8 cellular contexts compared by ENCODE assay signal in genomic region chr3:48130321-48130881, GRCh38. TPM values are rescaled to one million over a fixed set of nuclear protein-coding genes. Genes with fewer than 3 reads are reported as not detected.
A peak's percentile ranks its signal among the peaks of the same experiment; 100 is the strongest.
DNase-seq lines count a peak whose midpoint lies in the region; ATAC-seq, FAIRE-seq and TF ChIP-seq lines count a peak whose summit lies in the region.

No MANE protein-coding gene starts in this region.

- no peaks in the 10 kb centered on the region for H3K36me3 ChIP-seq in K562 (ENCODE audit: control insufficient read depth, insufficient read depth, low read length)
- H3K36me3 ChIP-seq in kidney (ENCODE audit: control insufficient read depth in 1 of 2, insufficient read depth in 2 of 2, low read length in 2 of 2), result no peaks in the 10 kb centered on the region

- TF ChIP-seq POLR2A in K562 (conservative IDR thresholded peaks at IDR 0.05), result no peak

- 19% methylated on average over 8 of the region's 8 CpGs for WGBS in K562 (ENCODE audit: insufficient coverage, low coverage, missing lambda C conversion rate)

- no TSS peak for BruUV-seq in K562 (replicated peaks; lab: Mats Ljungman, UMichigan)

- H2AFZ ChIP-seq in K562 (ENCODE audit: low read depth, low read length), result peak overlapping the region; percentile 35; the same call in 1 of the 2 replicates

- H3K27me3 ChIP-seq in K562 (ENCODE audit: control insufficient read depth in 2 of 2, insufficient read depth in 2 of 2, low read length in 2 of 2), result peaks cover 8 to 28% of the 10 kb centered on the region in 2 experiments

- no peak for TF ChIP-seq EP300 in K562 (IDR thresholded peaks at IDR 0.05; ENCODE audit: low read length)

- peak; percentile 75 for DNase-seq in EL
- peak in 1 of 4 experiments; percentile 32 for DNase-seq in K562 (ENCODE audit: extremely low read depth in 1 of 4, low spot score in 3 of 4)
- peak; percentile 96 for DNase-seq in kidney
- DNase-seq in sciatic nerve (ENCODE audit: low spot score), result peak; percentile 84
- DNase-seq in NCI-H2227 treated with DMSO at 0.1 percent for 48 hours (lab: John Stamatoyannopoulos, UW), result no peak
- no peak for DNase-seq in activated CD4-positive, CD25-positive, alpha-beta regulatory T cell treated with anti-CD3 and anti-CD28 coated beads, Interleukin-2, amount 50 U/mL, for 72 hours
- DNase-seq in activated CD4-positive, alpha-beta T cell treated with anti-CD3 and anti-CD28 coated beads for 4 hours, result no peak

- TF ChIP-seq RAD21 in K562 (CRISPR knock-in tag; conservative IDR thresholded peaks at IDR 0.05 in 1 of 2, IDR thresholded peaks at IDR 0.05 in 1 of 2), result no peak

- no peaks in the 10 kb centered on the region for H3K9me1 ChIP-seq in K562 (ENCODE audit: control insufficient read depth, insufficient read depth, low read length)

- no peaks in the 10 kb centered on the region for H3K79me2 ChIP-seq in K562 (ENCODE audit: control insufficient read depth, insufficient read depth, low read length)

- POLR2A ChIA-PET in K562 (lab: Yijun Ruan, JAX), result interaction anchor here (0.6 kb wide), 1 partner anchor 293 kb away, joined by 3 read pairs; no protein-coding TSS in a partner anchor

- no peak overlapping the region for H3K4me2 ChIP-seq in K562 (ENCODE audit: insufficient read depth, low read length)

- H3K9ac ChIP-seq in K562 (ENCODE audit: insufficient read depth in 1 of 2, low read depth in 2 of 2, low read length in 2 of 2) (0 out of 4 replicates have a peak overlapping the region, but pooled peaks of 1 of the 2 experiments have one; percentile 21), kidney (ENCODE audit: low read length in 2 of 2) (peak overlapping the region; percentile 9 to 51)

- intact Hi-C loops in K562 (cut with micrococcal nuclease), result no loop called here
- intact Hi-C loops in kidney (cut with DNase I), result no loop called here
- intact Hi-C loops in sciatic nerve (cut with DNase I), result no loop called here

- in situ Hi-C loops in K562 (cut with MboI), result no loop called here

- CTCF ChIA-PET in K562 (lab: Yijun Ruan, JAX; ENCODE audit: low intra/inter-chr PET ratio), result no interaction called here

- H3K27ac ChIP-seq in K562 (ENCODE audit: extremely low read depth, low read depth, low read length), result no peak overlapping the region
- peak overlapping the region; percentile 52 to 85 for H3K27ac ChIP-seq in kidney (ENCODE audit: low read depth in 2 of 2, low read length in 2 of 2)

- no peak for TF ChIP-seq CTCF in K562 (IDR thresholded peaks at IDR 0.05 in 2 of 3, conservative IDR thresholded peaks at IDR 0.05 in 1 of 3; ENCODE audit: insufficient read depth in 2 of 3, low read depth in 1 of 3, low read length in 3 of 3)
- no peak for TF ChIP-seq CTCF in kidney (IDR thresholded peaks at IDR 0.05; ENCODE audit: borderline replicate concordance, extremely low read depth, insufficient read depth)

- peaks cover 0 to 3% of the 10 kb centered on the region in 2 experiments; a peak in 2 of 5 replicates for H3K4me1 ChIP-seq in K562 (replicated peaks in 1 of 2; ENCODE audit: control insufficient read depth in 2 of 2, insufficient read depth in 2 of 2, low read length in 2 of 2)
- H3K4me1 ChIP-seq in kidney (ENCODE audit: control insufficient read depth in 1 of 2, insufficient read depth in 1 of 2, low read depth in 1 of 2, low read length in 2 of 2), result peaks cover 14 to 18% of the 10 kb centered on the region in 2 donors

- H3K4me3 ChIP-seq in K562 (no peak overlapping the region), kidney (ENCODE audit: low read length in 2 of 2) (no peak overlapping the region)

- FAIRE-seq in K562 (lab: Jason Lieb, UNC) (no peak), kidney (lab: Jason Lieb, UNC) (no peak)

- no peaks in the 10 kb centered on the region for H4K20me1 ChIP-seq in K562 (replicated peaks; ENCODE audit: control insufficient read depth, insufficient read depth, low read length)

- no peaks in the 10 kb centered on the region for H3K9me3 ChIP-seq in K562 (replicated peaks; ENCODE audit: control insufficient read depth, insufficient read depth, low read depth, low read length)
- no peaks in the 10 kb centered on the region for H3K9me3 ChIP-seq in kidney (ENCODE audit: control insufficient read depth in 1 of 2, low read length in 2 of 2)

- ATAC-seq in K562 (peak; percentile 71), sciatic nerve (peak; percentile 96), HG02885 (IDR thresholded peaks at IDR 0.05; ENCODE audit: poor library complexity, unreplicated experiment) (no peak)

TF ChIP-seq in K562, 482 proteins besides CTCF, POLR2A, EP300 and RAD21:
- TF ChIP-seq NR2F6 (CRISPR knock-in tag; IDR thresholded peaks at IDR 0.05) (no peak), EGR1 (conservative IDR thresholded peaks at IDR 0.05) (peak; percentile 41), ZNF75A (CRISPR knock-in tag; IDR thresholded peaks at IDR 0.05) (no peak), USF2 (CRISPR knock-in tag; IDR thresholded peaks at IDR 0.05) (0 out of 2 replicates have a peak, but pooled peaks have one; percentile 1), SPI1 (IDR thresholded peaks at IDR 0.05; ENCODE audit: borderline replicate concordance, low read depth, low read length) (0 out of 2 replicates have a peak, but pooled peaks have one; percentile 14), ETV6 (IDR thresholded peaks at IDR 0.05; ENCODE audit: borderline replicate concordance in 1 of 2, low read depth in 2 of 2, low read length in 1 of 2) (no peak), ETV6 (CRISPR knock-in tag; IDR thresholded peaks at IDR 0.05; ENCODE audit: borderline replicate concordance) (no peak)

RNA-seq across cellular contexts. Expression of gene CDC25A, which starts 57.8 kb away (rescaled TPM):
- 39.9 and 44.1 TPM in 2 replicates for total RNA-seq in K562 (2011; cell fraction: chromatin; rRNA removed; ENCODE audit: low replicate concordance)
- 24.7 and 27.9 TPM in 2 replicates for total RNA-seq in K562 (2011; cell fraction: nucleolus; rRNA removed)
- total RNA-seq in K562 (2011; cell fraction: nucleoplasm; rRNA removed), result 21.5 and 23.1 TPM in 2 replicates
- total RNA-seq in K562 (2014; rRNA removed) (53.9 and 61.3 TPM in 2 replicates), K562 (2014; rRNA removed; fragmentation: Illumina TruSeq; extraction: Trizol) (52.2 and 53.9 TPM in 2 replicates), K562 (2015; rRNA removed; fragmentation: Illumina TruSeq; extraction: Trizol) (45.6 and 51.8 TPM in 2 replicates), K562 (2021) (52.0 and 59.2 TPM in 2 replicates), kidney (0.88 TPM), sciatic nerve (0.58 TPM)
- polyA plus RNA-seq in K562 (2011; rRNA removed) (27.0 and 35.8 TPM in 2 replicates), K562 (2014; fragmentation: Illumina TruSeq; extraction: Trizol) (46.5 and 56.2 TPM in 2 replicates), K562 (2014; fragmentation: Nextera tagmentation; extraction: Ambion mirVana) (1 to 10 TPM; 3.4 to 5.0 TPM), K562 (2014; rRNA removed) (30.3 and 34.7 TPM in 2 replicates), kidney (ENCODE audit: insufficient read depth, low read depth, low replicate concordance) (1.6 TPM)
- 19.2 and 35.0 TPM in 2 replicates for polyA plus RNA-seq in K562 (2011; cell fraction: cytosol; rRNA removed)
- polyA plus RNA-seq in K562 (2011; cell fraction: nucleus; rRNA removed), result 14.7 and 15.2 TPM in 2 replicates
- polyA plus RNA-seq in K562 (2012), result 19.6 and 29.2 TPM in 2 replicates
- polyA minus RNA-seq in K562 (2011; rRNA and poly(A)+ RNA removed), result 42.7 and 45.9 TPM in 2 replicates
- 30.5 and 32.1 TPM in 2 replicates for polyA minus RNA-seq in K562 (2011; cell fraction: cytosol; rRNA and poly(A)+ RNA removed)
- polyA minus RNA-seq in K562 (2011; cell fraction: nucleus; rRNA and poly(A)+ RNA removed), result 15.9 and 16.6 TPM in 2 replicates

Comparison
In these comparisons a context has a peak if more than half of its experiments do, and no peak if none do; other contexts are left out.
1. DNase-seq: peak in EL (single experiment), kidney (single experiment) and sciatic nerve (single experiment); none in NCI-H2227 treated with DMSO at 0.1 percent for 48 hours (single experiment), activated CD4-positive, CD25-positive, alpha-beta regulatory T cell treated with anti-CD3 and anti-CD28 coated beads, Interleukin-2, amount 50 U/mL, for 72 hours (single experiment) and activated CD4-positive, alpha-beta T cell treated with anti-CD3 and anti-CD28 coated beads for 4 hours (0 of 2).
2. RNA of gene CDC25A, which starts 57.8 kb away (total RNA-seq): 21.5 to 61.3 TPM in K562; 0.88 TPM in kidney (single experiment) and 0.58 TPM in sciatic nerve (single experiment); every median in the first group is over 10 times any median in the second.